ENCODE assay signal across 8 cellular contexts in genomic region chr14:96501746-96502620, GRCh38. TPM values are rescaled to one million over a fixed set of nuclear protein-coding genes. Genes with fewer than 3 reads are reported as not detected.
DNase-seq lines count a peak whose midpoint lies in the region; ATAC-seq and TF ChIP-seq lines count a peak whose summit lies in the region.

TSS of gene PAPOLA (plus strand) at chr14:96502382. CDS start at chr14:96502593, 211 bp downstream.

- TF ChIP-seq CTCF in RWPE2 (IDR thresholded peaks at IDR 0.05; ENCODE audit: poor library complexity, severe bottlenecking) (peak; percentile 32), fibroblast of pulmonary artery (IDR thresholded peaks at IDR 0.05; ENCODE audit: low read length, missing control alignments) (no peak), nephron (IDR thresholded peaks at IDR 0.05; ENCODE audit: unreplicated experiment in 3 of 3) (peak in 1 of 3 experiments; percentile 7)

- H3K4me3 Mint-ChIP-seq in nephron: peak within 1 kb of the TSS; percentile 99 to 100 (median 100)
- H3K4me3 Mint-ChIP-seq in stimulated activated naive CD8-positive, alpha-beta T cell treated with anti-CD3 and anti-CD28 coated beads, Interleukin-15, Interleukin-2, amounts not matched to agents 100 ng/mL and 50 ng/mL, for 24 hours: peak within 1 kb of the TSS; percentile 98

- peak; percentile 94 for DNase-seq in EL
- DNase-seq in H4 (ENCODE audit: low spot score): peak; percentile 94
- DNase-seq in LoVo (ENCODE audit: low spot score): peak; percentile 95
- peak; percentile 96 for DNase-seq in RWPE2 (ENCODE audit: low spot score)
- peak; percentile 93 for DNase-seq in activated T-helper 9 cell treated with anti-CD3 and anti-CD28 coated beads, Interleukin-2, amount 50 U/mL, for 16 hours (ENCODE audit: low read depth)
- DNase-seq in fibroblast of pulmonary artery (ENCODE audit: low read depth): peak; percentile 97

- H3K27ac Mint-ChIP-seq in nephron: peak within 1 kb of the TSS; percentile 96 to 100 (median 97)
- peak within 1 kb of the TSS; percentile 100 for H3K27ac Mint-ChIP-seq in stimulated activated naive CD8-positive, alpha-beta T cell treated with anti-CD3 and anti-CD28 coated beads, Interleukin-15, Interleukin-2, amounts not matched to agents 100 ng/mL and 50 ng/mL, for 24 hours

- H3K9me3 ChIP-seq in RWPE2 (ENCODE audit: severe bottlenecking): no peaks in the 10 kb centered on the region

- H3K36me3 ChIP-seq in RWPE2 (ENCODE audit: low read depth): peaks cover 32% of the 10 kb centered on the region

- H3K4me1 Mint-ChIP-seq in nephron: peaks cover 16% of the 10 kb centered on the region
- peaks cover 58% of the 10 kb centered on the region for H3K4me1 Mint-ChIP-seq in stimulated activated naive CD8-positive, alpha-beta T cell treated with anti-CD3 and anti-CD28 coated beads, Interleukin-15, Interleukin-2, amounts not matched to agents 100 ng/mL and 50 ng/mL, for 24 hours (ENCODE audit: low read depth)

- peaks cover 26% of the 10 kb centered on the region for H3K4me1 ChIP-seq in RWPE2 (ENCODE audit: insufficient read depth, poor library complexity, severe bottlenecking)

- peak; percentile 89 for ATAC-seq in RWPE2 (ENCODE audit: low read depth)

- peaks cover 10% of the 10 kb centered on the region for H3K27me3 Mint-ChIP-seq in nephron (ENCODE audit: low read depth)
- H3K27me3 Mint-ChIP-seq in stimulated activated naive CD8-positive, alpha-beta T cell treated with anti-CD3 and anti-CD28 coated beads, Interleukin-15, Interleukin-2, amounts not matched to agents 100 ng/mL and 50 ng/mL, for 24 hours: no peaks in the 10 kb centered on the region

- H3K27me3 ChIP-seq in RWPE2 (ENCODE audit: insufficient read depth, poor library complexity, severe bottlenecking): no peaks in the 10 kb centered on the region

- H3K27ac ChIP-seq in RWPE2 (ENCODE audit: poor library complexity, severe bottlenecking): peak within 1 kb of the TSS; percentile 53

- H3K9me3 Mint-ChIP-seq in nephron: peaks cover 3% of the 10 kb centered on the region
- no peaks in the 10 kb centered on the region for H3K9me3 Mint-ChIP-seq in stimulated activated naive CD8-positive, alpha-beta T cell treated with anti-CD3 and anti-CD28 coated beads, Interleukin-15, Interleukin-2, amounts not matched to agents 100 ng/mL and 50 ng/mL, for 24 hours

- H3K36me3 Mint-ChIP-seq in nephron (ENCODE audit: low read depth): peaks cover 22% of the 10 kb centered on the region
- peaks cover 41% of the 10 kb centered on the region for H3K36me3 Mint-ChIP-seq in stimulated activated naive CD8-positive, alpha-beta T cell treated with anti-CD3 and anti-CD28 coated beads, Interleukin-15, Interleukin-2, amounts not matched to agents 100 ng/mL and 50 ng/mL, for 24 hours (ENCODE audit: low read depth)

- H3K4me3 ChIP-seq in RWPE2 (ENCODE audit: severe bottlenecking): peak within 1 kb of the TSS; percentile 59
- peak within 1 kb of the TSS; percentile 99 for H3K4me3 ChIP-seq in fibroblast of pulmonary artery (replicated peaks; ENCODE audit: low read depth, low read length)

RNA-seq across cellular contexts. Expression of gene PAPOLA, which starts in this region (rescaled TPM):
- 38.2 and 63.2 TPM in 2 replicates for total RNA-seq in H4 (2014; rRNA removed; shearing (Covaris generic))

Comparison
In these comparisons a context has a peak if more than half of its experiments do, and no peak if none do; other contexts are left out.
1. Peak in every context shown above with its lines: DNase-seq, ATAC-seq, H3K4me3 ChIP-seq and H3K27ac ChIP-seq.